Comparison of ENCODE assay signal across 1 cellular context in the genomic region with DNA sequence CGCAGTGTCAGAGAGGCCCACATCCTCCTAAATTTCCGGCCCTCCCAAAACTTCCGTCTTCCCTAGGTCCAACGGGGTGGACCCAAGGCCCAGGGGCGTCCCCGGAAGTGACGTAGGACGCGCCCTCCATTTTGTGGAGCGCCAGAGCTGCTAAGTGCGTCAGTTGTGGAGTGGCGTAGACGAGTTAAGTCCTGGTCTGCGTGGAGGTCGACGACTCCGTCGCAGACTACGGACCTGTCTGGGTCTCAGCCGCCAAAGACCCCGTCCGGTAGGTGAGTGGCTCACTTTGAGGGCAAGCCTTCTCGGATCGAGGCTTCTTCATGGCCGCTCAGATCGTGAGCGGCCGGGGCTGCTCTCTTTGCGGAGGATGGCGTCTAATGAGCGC.
TF ChIP-seq lines count a peak whose summit lies in the region.

A gene (plus strand): TSS at position 159 of the 385 bp plus-strand sequence. CDS start 1,015 bp downstream, outside the sequence.

TF ChIP-seq in H1, 55 proteins besides CTCF, POLR2A, EP300 and RAD21 (continued from another document):
- peak; percentile 93 for TF ChIP-seq CREB1 (IDR thresholded peaks at IDR 0.05)
- no peak for TF ChIP-seq BRCA1 (IDR thresholded peaks at IDR 0.05; ENCODE audit: low read depth, low read length)
- no peak for TF ChIP-seq KDM1A (IDR thresholded peaks at IDR 0.05; ENCODE audit: borderline replicate concordance, low read length)
- 0 out of 2 replicates have a peak, but pooled peaks have one; percentile 42 for TF ChIP-seq RBBP5 (IDR thresholded peaks at IDR 0.05; ENCODE audit: borderline replicate concordance, low read depth, low read length)
- TF ChIP-seq SP1 (IDR thresholded peaks at IDR 0.05; ENCODE audit: low read depth, low read length): no peak
- TF ChIP-seq CTBP2 (IDR thresholded peaks at IDR 0.05; ENCODE audit: borderline replicate concordance, insufficient read depth, insufficient read length, low read length): no peak
- no peak for TF ChIP-seq SUZ12 (IDR thresholded peaks at IDR 0.05; ENCODE audit: low read length)
- TF ChIP-seq TAF1 (IDR thresholded peaks at IDR 0.05; ENCODE audit: low read depth, low read length): peak; percentile 97
- TF ChIP-seq RFX5 (IDR thresholded peaks at IDR 0.05; ENCODE audit: borderline replicate concordance, low read depth, low read length): 0 out of 2 replicates have a peak, but pooled peaks have one; percentile 28
- no peak for TF ChIP-seq JUN (IDR thresholded peaks at IDR 0.05; ENCODE audit: low read depth, low read length)
- TF ChIP-seq, protein P1, sequence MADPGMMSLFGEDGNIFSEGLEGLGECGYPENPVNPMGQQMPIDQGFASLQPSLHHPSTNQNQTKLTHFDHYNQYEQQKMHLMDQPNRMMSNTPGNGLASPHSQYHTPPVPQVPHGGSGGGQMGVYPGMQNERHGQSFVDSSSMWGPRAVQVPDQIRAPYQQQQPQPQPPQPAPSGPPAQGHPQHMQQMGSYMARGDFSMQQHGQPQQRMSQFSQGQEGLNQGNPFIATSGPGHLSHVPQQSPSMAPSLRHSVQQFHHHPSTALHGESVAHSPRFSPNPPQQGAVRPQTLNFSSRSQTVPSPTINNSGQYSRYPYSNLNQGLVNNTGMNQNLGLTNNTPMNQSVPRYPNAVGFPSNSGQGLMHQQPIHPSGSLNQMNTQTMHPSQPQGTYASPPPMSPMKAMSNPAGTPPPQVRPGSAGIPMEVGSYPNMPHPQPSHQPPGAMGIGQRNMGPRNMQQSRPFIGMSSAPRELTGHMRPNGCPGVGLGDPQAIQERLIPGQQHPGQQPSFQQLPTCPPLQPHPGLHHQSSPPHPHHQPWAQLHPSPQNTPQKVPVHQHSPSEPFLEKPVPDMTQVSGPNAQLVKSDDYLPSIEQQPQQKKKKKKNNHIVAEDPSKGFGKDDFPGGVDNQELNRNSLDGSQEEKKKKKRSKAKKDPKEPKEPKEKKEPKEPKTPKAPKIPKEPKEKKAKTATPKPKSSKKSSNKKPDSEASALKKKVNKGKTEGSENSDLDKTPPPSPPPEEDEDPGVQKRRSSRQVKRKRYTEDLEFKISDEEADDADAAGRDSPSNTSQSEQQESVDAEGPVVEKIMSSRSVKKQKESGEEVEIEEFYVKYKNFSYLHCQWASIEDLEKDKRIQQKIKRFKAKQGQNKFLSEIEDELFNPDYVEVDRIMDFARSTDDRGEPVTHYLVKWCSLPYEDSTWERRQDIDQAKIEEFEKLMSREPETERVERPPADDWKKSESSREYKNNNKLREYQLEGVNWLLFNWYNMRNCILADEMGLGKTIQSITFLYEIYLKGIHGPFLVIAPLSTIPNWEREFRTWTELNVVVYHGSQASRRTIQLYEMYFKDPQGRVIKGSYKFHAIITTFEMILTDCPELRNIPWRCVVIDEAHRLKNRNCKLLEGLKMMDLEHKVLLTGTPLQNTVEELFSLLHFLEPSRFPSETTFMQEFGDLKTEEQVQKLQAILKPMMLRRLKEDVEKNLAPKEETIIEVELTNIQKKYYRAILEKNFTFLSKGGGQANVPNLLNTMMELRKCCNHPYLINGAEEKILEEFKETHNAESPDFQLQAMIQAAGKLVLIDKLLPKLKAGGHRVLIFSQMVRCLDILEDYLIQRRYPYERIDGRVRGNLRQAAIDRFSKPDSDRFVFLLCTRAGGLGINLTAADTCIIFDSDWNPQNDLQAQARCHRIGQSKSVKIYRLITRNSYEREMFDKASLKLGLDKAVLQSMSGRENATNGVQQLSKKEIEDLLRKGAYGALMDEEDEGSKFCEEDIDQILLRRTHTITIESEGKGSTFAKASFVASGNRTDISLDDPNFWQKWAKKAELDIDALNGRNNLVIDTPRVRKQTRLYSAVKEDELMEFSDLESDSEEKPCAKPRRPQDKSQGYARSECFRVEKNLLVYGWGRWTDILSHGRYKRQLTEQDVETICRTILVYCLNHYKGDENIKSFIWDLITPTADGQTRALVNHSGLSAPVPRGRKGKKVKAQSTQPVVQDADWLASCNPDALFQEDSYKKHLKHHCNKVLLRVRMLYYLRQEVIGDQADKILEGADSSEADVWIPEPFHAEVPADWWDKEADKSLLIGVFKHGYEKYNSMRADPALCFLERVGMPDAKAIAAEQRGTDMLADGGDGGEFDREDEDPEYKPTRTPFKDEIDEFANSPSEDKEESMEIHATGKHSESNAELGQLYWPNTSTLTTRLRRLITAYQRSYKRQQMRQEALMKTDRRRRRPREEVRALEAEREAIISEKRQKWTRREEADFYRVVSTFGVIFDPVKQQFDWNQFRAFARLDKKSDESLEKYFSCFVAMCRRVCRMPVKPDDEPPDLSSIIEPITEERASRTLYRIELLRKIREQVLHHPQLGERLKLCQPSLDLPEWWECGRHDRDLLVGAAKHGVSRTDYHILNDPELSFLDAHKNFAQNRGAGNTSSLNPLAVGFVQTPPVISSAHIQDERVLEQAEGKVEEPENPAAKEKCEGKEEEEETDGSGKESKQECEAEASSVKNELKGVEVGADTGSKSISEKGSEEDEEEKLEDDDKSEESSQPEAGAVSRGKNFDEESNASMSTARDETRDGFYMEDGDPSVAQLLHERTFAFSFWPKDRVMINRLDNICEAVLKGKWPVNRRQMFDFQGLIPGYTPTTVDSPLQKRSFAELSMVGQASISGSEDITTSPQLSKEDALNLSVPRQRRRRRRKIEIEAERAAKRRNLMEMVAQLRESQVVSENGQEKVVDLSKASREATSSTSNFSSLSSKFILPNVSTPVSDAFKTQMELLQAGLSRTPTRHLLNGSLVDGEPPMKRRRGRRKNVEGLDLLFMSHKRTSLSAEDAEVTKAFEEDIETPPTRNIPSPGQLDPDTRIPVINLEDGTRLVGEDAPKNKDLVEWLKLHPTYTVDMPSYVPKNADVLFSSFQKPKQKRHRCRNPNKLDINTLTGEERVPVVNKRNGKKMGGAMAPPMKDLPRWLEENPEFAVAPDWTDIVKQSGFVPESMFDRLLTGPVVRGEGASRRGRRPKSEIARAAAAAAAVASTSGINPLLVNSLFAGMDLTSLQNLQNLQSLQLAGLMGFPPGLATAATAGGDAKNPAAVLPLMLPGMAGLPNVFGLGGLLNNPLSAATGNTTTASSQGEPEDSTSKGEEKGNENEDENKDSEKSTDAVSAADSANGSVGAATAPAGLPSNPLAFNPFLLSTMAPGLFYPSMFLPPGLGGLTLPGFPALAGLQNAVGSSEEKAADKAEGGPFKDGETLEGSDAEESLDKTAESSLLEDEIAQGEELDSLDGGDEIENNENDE (IDR thresholded peaks at IDR 0.05; ENCODE audit: insufficient replicate concordance, low read length): no peak
- TF ChIP-seq SP2 (IDR thresholded peaks at IDR 0.05; ENCODE audit: low read length): no peak
- TF ChIP-seq KDM4A (IDR thresholded peaks at IDR 0.05; ENCODE audit: low read depth, low read length, severe bottlenecking): no peak
- TF ChIP-seq ASH2L (IDR thresholded peaks at IDR 0.05; ENCODE audit: low read length): peak; percentile 65
- TF ChIP-seq MAFK (IDR thresholded peaks at IDR 0.05; ENCODE audit: low read depth, low read length): no peak
- no peak for TF ChIP-seq SIN3A (conservative IDR thresholded peaks at IDR 0.05 in 1 of 2, IDR thresholded peaks at IDR 0.05 in 1 of 2; ENCODE audit: low read depth in 1 of 2, low read length in 2 of 2)
- TF ChIP-seq HDAC6 (IDR thresholded peaks at IDR 0.05; ENCODE audit: low read depth, low read length): no peak
- TF ChIP-seq TCF12 (IDR thresholded peaks at IDR 0.05; ENCODE audit: low read depth, low read length): no peak
- TF ChIP-seq NANOG (IDR thresholded peaks at IDR 0.05; ENCODE audit: insufficient read depth, low read depth, low read length, poor library complexity, severe bottlenecking): no peak
- TF ChIP-seq CBX5 (IDR thresholded peaks at IDR 0.05; ENCODE audit: low read depth, low read length): no peak
- no peak for TF ChIP-seq POU5F1 (IDR thresholded peaks at IDR 0.05; ENCODE audit: low read depth, low read length)
- no peak for TF ChIP-seq RXRA (IDR thresholded peaks at IDR 0.05; ENCODE audit: insufficient read depth, low read depth, low read length)
- no peak for TF ChIP-seq EGR1 (IDR thresholded peaks at IDR 0.05; ENCODE audit: borderline replicate concordance, low read depth, low read length)
- no peak for TF ChIP-seq EZH2 (IDR thresholded peaks at IDR 0.05; ENCODE audit: low read depth, low read length, severe bottlenecking)
- TF ChIP-seq, protein P2, sequence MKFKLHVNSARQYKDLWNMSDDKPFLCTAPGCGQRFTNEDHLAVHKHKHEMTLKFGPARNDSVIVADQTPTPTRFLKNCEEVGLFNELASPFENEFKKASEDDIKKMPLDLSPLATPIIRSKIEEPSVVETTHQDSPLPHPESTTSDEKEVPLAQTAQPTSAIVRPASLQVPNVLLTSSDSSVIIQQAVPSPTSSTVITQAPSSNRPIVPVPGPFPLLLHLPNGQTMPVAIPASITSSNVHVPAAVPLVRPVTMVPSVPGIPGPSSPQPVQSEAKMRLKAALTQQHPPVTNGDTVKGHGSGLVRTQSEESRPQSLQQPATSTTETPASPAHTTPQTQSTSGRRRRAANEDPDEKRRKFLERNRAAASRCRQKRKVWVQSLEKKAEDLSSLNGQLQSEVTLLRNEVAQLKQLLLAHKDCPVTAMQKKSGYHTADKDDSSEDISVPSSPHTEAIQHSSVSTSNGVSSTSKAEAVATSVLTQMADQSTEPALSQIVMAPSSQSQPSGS (IDR thresholded peaks at IDR 0.05; ENCODE audit: low read length): peak; percentile 34; the same call in 1 of the 2 replicates
- no peak for TF ChIP-seq SIRT6 (IDR thresholded peaks at IDR 0.05; ENCODE audit: low read length)
- no peak for TF ChIP-seq SRF (IDR thresholded peaks at IDR 0.05; ENCODE audit: low read depth, low read length)
- TF ChIP-seq, protein P3, sequence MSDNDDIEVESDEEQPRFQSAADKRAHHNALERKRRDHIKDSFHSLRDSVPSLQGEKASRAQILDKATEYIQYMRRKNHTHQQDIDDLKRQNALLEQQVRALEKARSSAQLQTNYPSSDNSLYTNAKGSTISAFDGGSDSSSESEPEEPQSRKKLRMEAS (IDR thresholded peaks at IDR 0.05): no peak; the same call in 1 of the 2 replicates
- no peak for TF ChIP-seq HDAC2 (IDR thresholded peaks at IDR 0.05; ENCODE audit: borderline replicate concordance in 1 of 2, low read depth in 2 of 2, low read length in 2 of 2)
- peak; percentile 36; the same call in 1 of the 2 replicates for TF ChIP-seq TEAD4 (IDR thresholded peaks at IDR 0.05; ENCODE audit: low read depth, low read length)
- no peak for TF ChIP-seq JUND (IDR thresholded peaks at IDR 0.05; ENCODE audit: low read length)
- peak; percentile 97 for TF ChIP-seq YY1 (IDR thresholded peaks at IDR 0.05; ENCODE audit: low read depth, low read length)
- TF ChIP-seq GTF2F1 (IDR thresholded peaks at IDR 0.05; ENCODE audit: borderline replicate concordance, low read depth, low read length): peak; percentile 81
- TF ChIP-seq CEBPB (IDR thresholded peaks at IDR 0.05; ENCODE audit: low read depth, low read length): no peak
- no peak; the same call in 1 of the 2 replicates for TF ChIP-seq CHD2 (IDR thresholded peaks at IDR 0.05; ENCODE audit: low read length)
- no peak for TF ChIP-seq SIX5 (IDR thresholded peaks at IDR 0.05; ENCODE audit: low read depth, low read length)
- TF ChIP-seq KDM5A (IDR thresholded peaks at IDR 0.05; ENCODE audit: low read length): no peak
- TF ChIP-seq, protein P4, sequence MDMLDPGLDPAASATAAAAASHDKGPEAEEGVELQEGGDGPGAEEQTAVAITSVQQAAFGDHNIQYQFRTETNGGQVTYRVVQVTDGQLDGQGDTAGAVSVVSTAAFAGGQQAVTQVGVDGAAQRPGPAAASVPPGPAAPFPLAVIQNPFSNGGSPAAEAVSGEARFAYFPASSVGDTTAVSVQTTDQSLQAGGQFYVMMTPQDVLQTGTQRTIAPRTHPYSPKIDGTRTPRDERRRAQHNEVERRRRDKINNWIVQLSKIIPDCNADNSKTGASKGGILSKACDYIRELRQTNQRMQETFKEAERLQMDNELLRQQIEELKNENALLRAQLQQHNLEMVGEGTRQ (IDR thresholded peaks at IDR 0.05; ENCODE audit: low read length): no peak
- TF ChIP-seq GABPA (IDR thresholded peaks at IDR 0.05; ENCODE audit: borderline replicate concordance, insufficient read depth, low read length): peak; percentile 83; the same call in 1 of the 2 replicates
- TF ChIP-seq CHD1 (IDR thresholded peaks at IDR 0.05; ENCODE audit: low read depth, low read length): no peak; the same call in none of the 2 replicates
TF ChIP-seq in H1: peak in this region for 15.
